ENCODE assay signal across 8 cellular contexts in the genomic region with DNA sequence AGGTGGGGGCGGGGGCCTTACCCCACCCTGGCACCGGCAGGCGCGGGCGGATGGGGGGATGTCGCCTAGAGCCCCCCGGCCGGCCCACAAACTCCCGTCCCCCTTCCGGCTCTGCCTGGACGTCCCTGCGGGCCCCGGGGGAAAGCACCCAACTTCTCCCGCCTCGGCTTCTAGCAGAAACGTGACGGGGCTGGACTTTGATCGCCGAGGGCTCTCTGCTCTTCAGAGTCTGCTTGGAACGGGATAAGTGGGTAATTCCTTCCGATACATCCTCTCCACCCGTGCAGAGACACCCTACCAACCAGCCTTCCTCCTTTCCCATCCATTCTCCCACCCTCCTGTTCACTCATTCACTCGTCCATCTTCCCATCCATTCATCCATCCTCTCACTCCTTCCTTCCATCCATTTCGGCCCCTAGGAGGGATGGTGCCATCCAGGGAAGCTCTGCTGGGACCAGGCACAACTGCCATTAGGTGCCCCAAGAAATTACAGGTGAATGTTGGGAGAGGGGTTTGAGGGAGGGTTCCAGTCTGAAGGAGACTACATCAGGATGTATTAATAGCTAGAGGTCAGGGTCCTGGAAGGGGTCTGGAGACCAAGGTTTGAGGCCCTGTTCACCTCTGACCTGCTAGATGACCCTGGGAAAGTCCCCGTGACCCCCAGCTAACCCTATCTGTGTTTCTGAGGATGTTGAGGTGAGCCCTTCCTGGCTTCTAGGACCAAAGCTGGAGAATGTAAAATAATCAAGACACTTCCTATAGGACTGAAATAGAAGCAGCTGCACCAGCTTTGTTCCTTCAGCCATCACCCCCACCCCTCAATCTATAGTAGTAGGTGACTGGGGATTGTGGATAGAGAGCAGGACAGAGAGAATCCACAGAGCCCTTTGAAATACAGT. TPM values are rescaled to one million over a fixed set of nuclear protein-coding genes. Genes with fewer than 3 reads are reported as not detected.
DNase-seq lines count a peak whose midpoint lies in the region; ATAC-seq and TF ChIP-seq lines count a peak whose summit lies in the region.

No MANE protein-coding gene starts in this region.

- no peak overlapping the region for H2AFZ ChIP-seq in osteoblast (ENCODE audit: low read length)

- H3K4me1 ChIP-seq in CD4-positive, alpha-beta memory T cell (ENCODE audit: insufficient read depth, low read length), result peaks cover 15% of the 10 kb centered on the region
- no peaks in the 10 kb centered on the region for H3K4me1 ChIP-seq in endocrine pancreas (ENCODE audit: control insufficient read depth, insufficient read depth, low read length)
- peaks cover 3% of the 10 kb centered on the region for H3K4me1 ChIP-seq in osteoblast (ENCODE audit: insufficient read depth, low read length)

- intact Hi-C loops in CD4-positive, alpha-beta memory T cell (cut with micrococcal nuclease), result no loop called here

- no peak for ATAC-seq in activated CD4-positive, CD25-positive, alpha-beta regulatory T cell treated with anti-CD3 and anti-CD28 coated beads, Interleukin-2, amount 50 U/mL, for 24 hours

- H3K4me3 ChIP-seq in CD4-positive, alpha-beta memory T cell (ENCODE audit: low read length in 2 of 2), result peak overlapping the region in 1 of 2 donors; percentile 45
- H3K4me3 ChIP-seq in NB4 (ENCODE audit: low read depth, low read length), result no peak overlapping the region
- peak overlapping the region; percentile 76 for H3K4me3 ChIP-seq in endocrine pancreas (ENCODE audit: control insufficient read depth, insufficient read depth, low read length)
- peak overlapping the region; percentile 68 for H3K4me3 ChIP-seq in osteoblast (ENCODE audit: insufficient read depth, low read length)

- no peak for TF ChIP-seq CTCF in NB4 (IDR thresholded peaks at IDR 0.05; ENCODE audit: low read depth, low read length)
- TF ChIP-seq CTCF in osteoblast (IDR thresholded peaks at IDR 0.05; ENCODE audit: extremely low read depth, low read depth, low read length), result no peak

- H3K79me2 ChIP-seq in osteoblast (ENCODE audit: insufficient read depth, low read length), result no peaks in the 10 kb centered on the region

- H3K27me3 ChIP-seq in CD4-positive, alpha-beta memory T cell (ENCODE audit: insufficient read depth, low read length), result peaks cover 34% of the 10 kb centered on the region
- H3K27me3 ChIP-seq in endocrine pancreas (ENCODE audit: control insufficient read depth, insufficient read depth, low read length), result no peaks in the 10 kb centered on the region
- H3K27me3 ChIP-seq in osteoblast (ENCODE audit: insufficient read depth, low read length), result peaks cover 42% of the 10 kb centered on the region

- H3K27ac Mint-ChIP-seq in CD4-positive, alpha-beta memory T cell, result peak overlapping the region in 1 of 7 donors; percentile 53

- no peaks in the 10 kb centered on the region for H3K9me3 ChIP-seq in CD4-positive, alpha-beta memory T cell (ENCODE audit: control insufficient read depth in 1 of 2, low read length in 2 of 2)
- H3K9me3 ChIP-seq in endocrine pancreas (ENCODE audit: control insufficient read depth, low read length), result no peaks in the 10 kb centered on the region
- no peaks in the 10 kb centered on the region for H3K9me3 ChIP-seq in osteoblast (ENCODE audit: low read depth, low read length)

- peaks cover 7 to 15% (median 12%) of the 10 kb centered on the region in 4 donors for H3K4me1 Mint-ChIP-seq in CD4-positive, alpha-beta memory T cell

- peaks cover 0 to 4% of the 10 kb centered on the region in 2 donors for H3K36me3 Mint-ChIP-seq in CD4-positive, alpha-beta memory T cell

- H3K4me2 ChIP-seq in osteoblast (ENCODE audit: insufficient read depth, low read length), result peak overlapping the region; percentile 88

- H3K9me3 Mint-ChIP-seq in CD4-positive, alpha-beta memory T cell, result peaks cover 0 to 2% (median 0%) of the 10 kb centered on the region in 8 donors

- peak overlapping the region; percentile 62 for H3K9ac ChIP-seq in endocrine pancreas (ENCODE audit: control insufficient read depth, insufficient read depth, low read length)

- peak overlapping the region; percentile 69 to 90 (median 84) for H3K4me3 Mint-ChIP-seq in CD4-positive, alpha-beta memory T cell

- H3K27me3 Mint-ChIP-seq in CD4-positive, alpha-beta memory T cell, result peaks cover 34 to 35% of the 10 kb centered on the region in 2 donors

- H3K36me3 ChIP-seq in CD4-positive, alpha-beta memory T cell (ENCODE audit: insufficient read depth, low read length), result no peaks in the 10 kb centered on the region
- H3K36me3 ChIP-seq in endocrine pancreas (ENCODE audit: control insufficient read depth, insufficient read depth, low read length) (no peaks in the 10 kb centered on the region), osteoblast (ENCODE audit: insufficient read depth, low read length) (no peaks in the 10 kb centered on the region)

- TF ChIP-seq POLR2A in NB4 (IDR thresholded peaks at IDR 0.05; ENCODE audit: extremely low read depth, insufficient read length), result no peak

- POLR2A ChIA-PET in CD4-positive, alpha-beta memory T cell (lab: Charles Lee; ENCODE audit: partially characterized antibody), result no interaction called here

- no peak for DNase-seq in CD4-positive, alpha-beta memory T cell
- peak; percentile 42 for DNase-seq in NB4 (ENCODE audit: low read depth)
- no peak for DNase-seq in osteoblast (ENCODE audit: insufficient read length, low spot score, missing footprints)
- no peak for DNase-seq in kidney glomerular epithelial cell (lab: John Stamatoyannopoulos, UW)
- DNase-seq in NCI-H446 treated with DMSO at 0.1 percent for 48 hours (lab: John Stamatoyannopoulos, UW), result no peak
- no peak for DNase-seq in OCI-M1 (lab: John Stamatoyannopoulos, UW)

- H3K27ac ChIP-seq in CD4-positive, alpha-beta memory T cell (ENCODE audit: low read depth, low read length), result no peak overlapping the region
- H3K27ac ChIP-seq in osteoblast (ENCODE audit: low read depth, low read length), result no peak overlapping the region

- CTCF ChIA-PET in CD4-positive, alpha-beta memory T cell (lab: Charles Lee; ENCODE audit: partially characterized antibody), result interaction anchor here (1.3 to 1.5 kb wide), 3 partner anchors 15 to 26 kb away, joined by 3 to 6 read pairs (median 5); partner anchors contain the start of gene FOXS1

- peaks cover 3% of the 10 kb centered on the region for H4K20me1 ChIP-seq in osteoblast (ENCODE audit: insufficient read depth, low read length)

RNA-seq across cellular contexts. Expression of gene TTLL9, which starts 0.5 kb away (rescaled TPM):
- not detected for total RNA-seq in CD4-positive, alpha-beta memory T cell
- under 1 TPM in 1 of 2 donors, not detected in 1; 0.25 TPM for polyA plus RNA-seq in CD4-positive, alpha-beta memory T cell
- 0.59 and 0.72 TPM in 2 replicates for total RNA-seq in osteoblast

RNA-seq across cellular contexts. Expression of gene DUSP15, which starts 0.6 kb away (rescaled TPM):
- not detected for total RNA-seq in CD4-positive, alpha-beta memory T cell
- polyA plus RNA-seq in CD4-positive, alpha-beta memory T cell, result not detected
- 1.2 and 1.4 TPM in 2 replicates for total RNA-seq in osteoblast

RNA-seq across cellular contexts. Expression of gene FOXS1, which starts 25.5 kb away (rescaled TPM):
- not detected for total RNA-seq in CD4-positive, alpha-beta memory T cell
- not detected for polyA plus RNA-seq in CD4-positive, alpha-beta memory T cell
- under 0.01 and 0.36 TPM in 2 replicates for total RNA-seq in osteoblast

RNA-seq across cellular contexts. Expression of gene MYLK2, which starts 51.8 kb away (rescaled TPM):
- not detected for total RNA-seq in CD4-positive, alpha-beta memory T cell
- polyA plus RNA-seq in CD4-positive, alpha-beta memory T cell, result not detected
- under 0.01 and 0.36 TPM in 2 replicates for total RNA-seq in osteoblast
